Comparison of ENCODE assay signal across 8 cellular contexts in the genomic region with DNA sequence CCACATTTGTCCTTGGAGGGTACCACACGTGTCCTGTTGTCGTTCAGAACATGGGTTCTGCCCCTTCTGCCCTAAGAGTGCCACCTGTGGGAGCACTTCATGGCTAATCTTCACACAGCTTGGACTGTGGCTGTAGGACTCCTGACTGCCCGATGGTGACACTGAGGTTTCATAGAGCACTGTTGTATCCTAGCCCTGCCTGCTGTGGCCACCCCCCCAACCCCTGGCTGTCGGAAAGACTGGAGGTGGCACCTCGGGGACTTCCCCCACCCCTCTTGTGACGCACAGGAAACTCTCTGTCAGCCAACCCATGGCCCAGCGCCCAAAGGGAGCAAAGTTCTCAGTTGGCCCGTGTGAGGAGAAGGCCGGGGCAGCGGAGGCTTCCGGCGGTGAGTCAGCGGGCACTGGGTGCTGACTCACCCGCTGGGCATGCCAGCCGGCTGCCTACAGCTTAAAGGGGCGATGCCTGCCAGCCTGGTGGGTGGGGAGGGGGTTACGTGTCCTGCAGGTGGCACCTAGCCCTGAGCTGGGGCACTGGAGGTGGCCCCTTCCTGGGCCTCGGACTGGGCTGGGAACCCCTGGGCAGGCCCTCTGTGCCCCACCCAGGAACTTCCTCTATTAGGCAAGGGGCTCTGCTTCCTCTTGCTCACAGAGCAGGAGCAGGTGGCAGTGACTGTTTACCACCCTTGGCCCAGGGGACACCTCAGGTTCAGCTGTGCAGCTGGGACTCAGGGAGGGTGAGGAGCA. TPM values are rescaled to one million over a fixed set of nuclear protein-coding genes. Genes with fewer than 3 reads are reported as not detected.
DNase-seq lines count a peak whose midpoint lies in the region; FAIRE-seq and TF ChIP-seq lines count a peak whose summit lies in the region.

No MANE protein-coding gene starts in this region.

- H3K9me3 Mint-ChIP-seq in HFFc6: 0 out of 2 replicates have a peak, but pooled peaks cover 4% of the 10 kb centered on the region

- H3K36me3 Mint-ChIP-seq in HFFc6 (ENCODE audit: low read depth): peaks cover 31% of the 10 kb centered on the region

- H3K4me1 Mint-ChIP-seq in HFFc6 (ENCODE audit: low read depth): peaks cover 46% of the 10 kb centered on the region

- H3K4me3 Mint-ChIP-seq in HFFc6: peak overlapping the region; percentile 100

- DNase-seq in GF-D8 (lab: John Stamatoyannopoulos, UW) (peak; percentile 83), HFFc6 (peak; percentile 95), NCI-H2029 (lab: John Stamatoyannopoulos, UW) (peak; percentile 78), medulla oblongata (ENCODE audit: extremely low spot score) (peak; percentile 95), NCI-H774 (lab: John Stamatoyannopoulos, UW) (no peak)
- DNase-seq in activated CD4-positive, alpha-beta T cell treated with anti-CD3 and anti-CD28 coated beads for 4 hours: peak; percentile 97 to 98
- peak; percentile 97 for DNase-seq in stimulated activated CD8-positive, alpha-beta memory T cell treated with anti-CD3 and anti-CD28 coated beads, Interleukin-15, amount 100 ng/mL, for 4 hours (ENCODE audit: low read depth in 2 of 2)

- peaks cover 23% of the 10 kb centered on the region for H3K27me3 Mint-ChIP-seq in HFFc6 (ENCODE audit: insufficient read depth)

- FAIRE-seq in colon (lab: Jason Lieb, UNC): peak; percentile 81

- H3K27ac Mint-ChIP-seq in HFFc6: peak overlapping the region; percentile 97

- peak; percentile 37 for TF ChIP-seq CTCF in HFFc6 (IDR thresholded peaks at IDR 0.05)

RNA-seq across cellular contexts. Expression of gene MAP2K3, which starts 3.4 kb away (rescaled TPM):
- 100 to 1,000 TPM; 177 to 221 (median 184) TPM for total RNA-seq in HFFc6 (2021; fragmentation: NEBNext Ultra II Directional; extraction: Animal tissue kit (Norgen Biotek cat#: 25700))

RNA-seq across cellular contexts. Expression of gene NATD1, which starts 34.7 kb away (rescaled TPM):
- 1 to 10 TPM; 3.7 to 7.9 (median 4.1) TPM for total RNA-seq in HFFc6 (2021; fragmentation: NEBNext Ultra II Directional; extraction: Animal tissue kit (Norgen Biotek cat#: 25700))
